ENCODE assay signal across 8 cellular contexts in genomic region chr2:213119061-213119809, GRCh38. TPM values are rescaled to one million over a fixed set of nuclear protein-coding genes. Genes with fewer than 3 reads are reported as not detected.
A peak's percentile ranks its signal among the peaks of the same experiment; 100 is the strongest.
DNase-seq lines count a peak whose midpoint lies in the region; ATAC-seq and TF ChIP-seq lines count a peak whose summit lies in the region.

No MANE protein-coding gene starts in this region.

- no peaks in the 10 kb centered on the region for H3K27me3 Mint-ChIP-seq in CD8-positive, alpha-beta T cell (ENCODE audit: low read depth)

- no peaks in the 10 kb centered on the region for H3K36me3 Mint-ChIP-seq in CD8-positive, alpha-beta T cell

- peaks cover 65% of the 10 kb centered on the region for H3K4me1 Mint-ChIP-seq in CD8-positive, alpha-beta T cell (ENCODE audit: low read depth)

- TF ChIP-seq CTCF in CD8-positive, alpha-beta T cell (IDR thresholded peaks at IDR 0.05): no peak
- TF ChIP-seq CTCF in neutrophil (IDR thresholded peaks at IDR 0.05): no peak

- CTCF ChIA-PET in CD8-positive, alpha-beta T cell (lab: Charles Lee): interaction anchor here (0.6 to 0.8 kb wide), 3 partner anchors 9 to 34 kb away, joined by 3 to 4 read pairs (median 3); no protein-coding TSS in a partner anchor

- peak; percentile 79 for ATAC-seq in CD8-positive, alpha-beta T cell
- peak; percentile 83 for ATAC-seq in GM19438 (IDR thresholded peaks at IDR 0.05; ENCODE audit: low read depth, unreplicated experiment)
- peak; percentile 80 for ATAC-seq in HG03442 (IDR thresholded peaks at IDR 0.05; ENCODE audit: unreplicated experiment)
- no peak for ATAC-seq in aorta (ENCODE audit: low FRiP score)

- no peak overlapping the region for H3K27ac ChIP-seq in CD8-positive, alpha-beta T cell (ENCODE audit: low read depth, low read length)
- H3K27ac ChIP-seq in neutrophil: peak overlapping the region; percentile 56
- no peak overlapping the region for H3K27ac ChIP-seq in aorta (ENCODE audit: low read depth in 1 of 2, low read length in 2 of 2)

- H3K4me3 ChIP-seq in CD8-positive, alpha-beta T cell (ENCODE audit: low read depth, low read length): no peak overlapping the region
- no peak overlapping the region for H3K4me3 ChIP-seq in neutrophil (ENCODE audit: low read depth in 1 of 2, low read length in 1 of 2)
- H3K4me3 ChIP-seq in aorta (ENCODE audit: low read length in 2 of 2): no peak overlapping the region

- H3K27me3 ChIP-seq in CD8-positive, alpha-beta T cell (ENCODE audit: insufficient read depth, low read length): no peaks in the 10 kb centered on the region
- H3K27me3 ChIP-seq in neutrophil: no peaks in the 10 kb centered on the region
- no peaks in the 10 kb centered on the region for H3K27me3 ChIP-seq in aorta (ENCODE audit: control insufficient read depth in 1 of 2, insufficient read depth in 2 of 2, low read length in 1 of 2)

- no peaks in the 10 kb centered on the region for H3K9me3 ChIP-seq in CD8-positive, alpha-beta T cell (ENCODE audit: low read length)
- H3K9me3 ChIP-seq in neutrophil (no peaks in the 10 kb centered on the region), aorta (ENCODE audit: control insufficient read depth, low read length) (no peaks in the 10 kb centered on the region)

- intact Hi-C loops in CD8-positive, alpha-beta T cell (cut with DNase I, micrococcal nuclease): loop anchor here in 1 of 2 experiments (2.0 to 10.0 kb wide), 3 partner anchors 14 to 102 kb away; no protein-coding TSS in a partner anchor
- intact Hi-C loops in aorta (cut with DNase I): no loop called here

- peak overlapping the region; percentile 53 for H3K4me3 Mint-ChIP-seq in CD8-positive, alpha-beta T cell

- peaks cover 28% of the 10 kb centered on the region for H3K4me1 ChIP-seq in CD8-positive, alpha-beta T cell (ENCODE audit: insufficient read depth, low read length)
- H3K4me1 ChIP-seq in neutrophil (ENCODE audit: control insufficient read depth in 1 of 2, insufficient read depth in 1 of 2, low read depth in 1 of 2, low read length in 1 of 2) (peaks cover 27 to 47% of the 10 kb centered on the region in 2 experiments), aorta (ENCODE audit: control insufficient read depth in 1 of 2, insufficient read depth in 2 of 2, low read length in 2 of 2) (no peaks in the 10 kb centered on the region)

- peak in 2 of 7 experiments; percentile 28 to 52 for DNase-seq in CD8-positive, alpha-beta T cell
- DNase-seq in activated effector memory CD4-positive, alpha-beta T cell treated with Interleukin-2 at 50 U/mL for 16 hours: peak; percentile 2
- no peak for DNase-seq in anterior cingulate cortex (lab: John Stamatoyannopoulos, UW)
- no peak for DNase-seq in ecto neural progenitor cell (ENCODE audit: low spot score)
- no peak for DNase-seq in aorta

- no peaks in the 10 kb centered on the region for H3K36me3 ChIP-seq in CD8-positive, alpha-beta T cell (ENCODE audit: insufficient read depth, low read length)
- H3K36me3 ChIP-seq in neutrophil (no peaks in the 10 kb centered on the region), aorta (ENCODE audit: control insufficient read depth in 1 of 2, insufficient read depth in 2 of 2, low read length in 1 of 2) (no peaks in the 10 kb centered on the region)

- POLR2A ChIA-PET in CD8-positive, alpha-beta T cell (lab: Charles Lee): interaction anchor here (0.9 to 1.9 kb wide), 5 partner anchors 14 to 342 kb away, joined by 3 to 10 read pairs (median 3); partner anchors contain the start of gene IKZF2

- H3K9me3 Mint-ChIP-seq in CD8-positive, alpha-beta T cell: no peaks in the 10 kb centered on the region

- WGBS in aorta, 2 donors: 78 to 79% methylated on average over 5 of the region's 5 CpGs

- peak overlapping the region; percentile 91 for H3K27ac Mint-ChIP-seq in CD8-positive, alpha-beta T cell

RNA-seq across cellular contexts. Expression of gene IKZF2, which starts 32.2 kb away (rescaled TPM):
- total RNA-seq in CD8-positive, alpha-beta T cell: 10 to 100 TPM; 11.2 to 14.6 TPM
- 10 to 100 TPM in 1 of 2 donors, 1 to 10 TPM in 1; 9.9 to 17.1 TPM for total RNA-seq in aorta
- 1 to 10 TPM in 1 of 2 donors, under 1 TPM in 1; 0.63 to 1.4 TPM for polyA plus RNA-seq in aorta
